ENCODE assay signal across 1 cellular context in the genomic region with DNA sequence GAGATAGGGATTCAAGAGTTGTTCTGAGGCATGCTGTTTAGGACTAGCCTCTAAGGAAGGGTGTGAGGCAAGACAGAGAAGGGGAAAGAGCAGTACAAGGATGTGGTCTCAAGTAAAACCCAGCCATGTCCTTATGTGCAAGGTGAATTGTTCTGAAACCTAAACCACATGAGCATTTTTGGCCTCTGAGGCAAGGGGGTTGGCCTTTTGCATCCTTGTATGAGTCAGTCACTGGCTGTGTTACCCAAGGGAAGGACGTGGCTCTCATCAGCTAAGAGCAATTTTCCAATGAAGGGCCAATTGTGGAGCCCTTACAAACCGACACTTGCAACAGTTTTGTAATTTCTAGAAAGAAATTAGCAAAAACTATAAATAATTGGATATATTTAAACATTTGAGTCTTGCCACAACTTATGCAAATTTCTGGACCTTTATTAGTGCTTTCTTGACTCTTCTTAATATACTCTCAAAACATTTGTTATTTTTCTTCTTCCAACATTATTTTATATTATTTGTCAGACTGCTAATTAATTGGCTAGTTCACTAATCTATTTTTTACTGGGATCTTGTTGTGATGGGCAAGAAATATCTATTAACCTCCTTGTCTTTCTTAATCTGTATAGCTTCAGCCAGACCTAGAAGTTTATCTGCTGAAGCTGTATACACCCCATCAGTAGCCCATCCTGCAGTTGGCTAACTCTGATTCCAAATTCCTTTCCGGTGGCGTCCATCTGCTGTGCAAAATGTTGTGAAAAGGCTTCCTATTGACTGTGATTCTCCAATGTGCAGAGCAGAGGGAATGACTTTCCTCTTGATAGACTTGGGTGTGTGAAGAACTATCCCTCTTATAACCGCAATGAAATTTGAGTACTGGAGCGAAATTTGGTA.
A peak's percentile ranks its signal among the peaks of the same experiment; 100 is the strongest.
TF ChIP-seq lines count a peak whose summit lies in the region.

No MANE protein-coding gene starts in this region.

TF ChIP-seq in GM12878, 131 proteins besides CTCF, POLR2A, EP300 and RAD21 (continued from another document and continues in another):
- TF ChIP-seq, protein P1, sequence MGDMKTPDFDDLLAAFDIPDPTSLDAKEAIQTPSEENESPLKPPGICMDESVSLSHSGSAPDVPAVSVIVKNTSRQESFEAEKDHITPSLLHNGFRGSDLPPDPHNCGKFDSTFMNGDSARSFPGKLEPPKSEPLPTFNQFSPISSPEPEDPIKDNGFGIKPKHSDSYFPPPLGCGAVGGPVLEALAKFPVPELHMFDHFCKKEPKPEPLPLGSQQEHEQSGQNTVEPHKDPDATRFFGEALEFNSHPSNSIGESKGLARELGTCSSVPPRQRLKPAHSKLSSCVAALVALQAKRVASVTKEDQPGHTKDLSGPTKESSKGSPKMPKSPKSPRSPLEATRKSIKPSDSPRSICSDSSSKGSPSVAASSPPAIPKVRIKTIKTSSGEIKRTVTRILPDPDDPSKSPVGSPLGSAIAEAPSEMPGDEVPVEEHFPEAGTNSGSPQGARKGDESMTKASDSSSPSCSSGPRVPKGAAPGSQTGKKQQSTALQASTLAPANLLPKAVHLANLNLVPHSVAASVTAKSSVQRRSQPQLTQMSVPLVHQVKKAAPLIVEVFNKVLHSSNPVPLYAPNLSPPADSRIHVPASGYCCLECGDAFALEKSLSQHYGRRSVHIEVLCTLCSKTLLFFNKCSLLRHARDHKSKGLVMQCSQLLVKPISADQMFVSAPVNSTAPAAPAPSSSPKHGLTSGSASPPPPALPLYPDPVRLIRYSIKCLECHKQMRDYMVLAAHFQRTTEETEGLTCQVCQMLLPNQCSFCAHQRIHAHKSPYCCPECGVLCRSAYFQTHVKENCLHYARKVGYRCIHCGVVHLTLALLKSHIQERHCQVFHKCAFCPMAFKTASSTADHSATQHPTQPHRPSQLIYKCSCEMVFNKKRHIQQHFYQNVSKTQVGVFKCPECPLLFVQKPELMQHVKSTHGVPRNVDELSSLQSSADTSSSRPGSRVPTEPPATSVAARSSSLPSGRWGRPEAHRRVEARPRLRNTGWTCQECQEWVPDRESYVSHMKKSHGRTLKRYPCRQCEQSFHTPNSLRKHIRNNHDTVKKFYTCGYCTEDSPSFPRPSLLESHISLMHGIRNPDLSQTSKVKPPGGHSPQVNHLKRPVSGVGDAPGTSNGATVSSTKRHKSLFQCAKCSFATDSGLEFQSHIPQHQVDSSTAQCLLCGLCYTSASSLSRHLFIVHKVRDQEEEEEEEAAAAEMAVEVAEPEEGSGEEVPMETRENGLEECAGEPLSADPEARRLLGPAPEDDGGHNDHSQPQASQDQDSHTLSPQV (IDR thresholded peaks at IDR 0.05), result no peak
- TF ChIP-seq ZSCAN29 (IDR thresholded peaks at IDR 0.05) (no peak), ESRRA (IDR thresholded peaks at IDR 0.05; ENCODE audit: low read length) (no peak), NFYA (IDR thresholded peaks at IDR 0.05; ENCODE audit: borderline replicate concordance, low read depth, low read length) (no peak), ZNF24 (IDR thresholded peaks at IDR 0.05) (peak; percentile 53; the same call in 1 of the 2 replicates), SMAD1 (IDR thresholded peaks at IDR 0.05; ENCODE audit: low read depth, partially characterized antibody) (no peak), ZNF274 (IDR thresholded peaks at IDR 0.05; ENCODE audit: insufficient read depth, insufficient read length) (no peak), CBX5 (IDR thresholded peaks at IDR 0.05; ENCODE audit: low read depth) (0 out of 2 replicates have a peak, but pooled peaks have one; percentile 85), SRF (IDR thresholded peaks at IDR 0.05; ENCODE audit: low read depth in 2 of 2, low read length in 2 of 2) (peak in 1 of 2 experiments; percentile 83; a peak in 2 of 4 replicates), GABPA (IDR thresholded peaks at IDR 0.05; ENCODE audit: low read depth) (no peak), YY1 (IDR thresholded peaks at IDR 0.05; ENCODE audit: low read depth, low read length) (peak; percentile 32; the same call in 1 of the 2 replicates), EED (IDR thresholded peaks at IDR 0.05; ENCODE audit: low read depth) (peak; percentile 94), JUND (IDR thresholded peaks at IDR 0.05; ENCODE audit: low read depth, low read length) (peak; percentile 78), ZBED1 (IDR thresholded peaks at IDR 0.05; ENCODE audit: borderline replicate concordance) (peak; percentile 93), TARDBP (IDR thresholded peaks at IDR 0.05; ENCODE audit: borderline replicate concordance) (no peak), ZNF207 (IDR thresholded peaks at IDR 0.05; ENCODE audit: borderline replicate concordance) (no peak), KAT2A (conservative IDR thresholded peaks at IDR 0.05; ENCODE audit: control insufficient read depth, low read depth, low read length) (no peak), HDAC6 (IDR thresholded peaks at IDR 0.05; ENCODE audit: unreplicated experiment) (no peak), RCOR1 (conservative IDR thresholded peaks at IDR 0.05; ENCODE audit: low read depth, low read length) (no peak), KLF5 (IDR thresholded peaks at IDR 0.05; ENCODE audit: partially characterized antibody) (no peak), SMC3 (IDR thresholded peaks at IDR 0.05; ENCODE audit: borderline replicate concordance, low read length) (peak; percentile 16; the same call in 1 of the 2 replicates), SIX5 (IDR thresholded peaks at IDR 0.05; ENCODE audit: low read depth, low read length, severe bottlenecking) (no peak), SUZ12 (IDR thresholded peaks at IDR 0.05; ENCODE audit: unreplicated experiment) (no peak), NRF1 (conservative IDR thresholded peaks at IDR 0.05; ENCODE audit: low read depth, low read length) (no peak), MTA2 (IDR thresholded peaks at IDR 0.05; ENCODE audit: low read depth) (peak; percentile 98), NFXL1 (IDR thresholded peaks at IDR 0.05; ENCODE audit: borderline replicate concordance) (no peak), NFIC (IDR thresholded peaks at IDR 0.05; ENCODE audit: low read depth, low read length) (peak; percentile 99), SMARCA5 (IDR thresholded peaks at IDR 0.05) (no peak), ZNF217 (IDR thresholded peaks at IDR 0.05) (peak; percentile 68; the same call in 1 of the 2 replicates), RBBP5 (conservative IDR thresholded peaks at IDR 0.05) (no peak), MEF2A (IDR thresholded peaks at IDR 0.05; ENCODE audit: insufficient read depth, low read depth, low read length) (peak; percentile 94), ZZZ3 (IDR thresholded peaks at IDR 0.05; ENCODE audit: control insufficient read depth, insufficient read length, low read depth) (no peak), MTA3 (IDR thresholded peaks at IDR 0.05; ENCODE audit: borderline replicate concordance, low read length) (peak; percentile 82; the same call in 1 of the 2 replicates), ZNF622 (IDR thresholded peaks at IDR 0.05) (no peak), POLR2AphosphoS2 (IDR thresholded peaks at IDR 0.05; ENCODE audit: low read depth, low read length) (no peak), TCF3 (IDR thresholded peaks at IDR 0.05; ENCODE audit: borderline replicate concordance, insufficient read depth, low read depth, low read length) (peak; percentile 74; the same call in 1 of the 2 replicates), SREBF2 (IDR thresholded peaks at IDR 0.05; ENCODE audit: low read length) (no peak), RAD51 (IDR thresholded peaks at IDR 0.05) (peak; percentile 36; the same call in 1 of the 2 replicates), PML (IDR thresholded peaks at IDR 0.05; ENCODE audit: low read length) (peak; percentile 64; the same call in 1 of the 2 replicates), SMAD5 (IDR thresholded peaks at IDR 0.05; ENCODE audit: low read depth) (no peak)
- TF ChIP-seq, protein P2, sequence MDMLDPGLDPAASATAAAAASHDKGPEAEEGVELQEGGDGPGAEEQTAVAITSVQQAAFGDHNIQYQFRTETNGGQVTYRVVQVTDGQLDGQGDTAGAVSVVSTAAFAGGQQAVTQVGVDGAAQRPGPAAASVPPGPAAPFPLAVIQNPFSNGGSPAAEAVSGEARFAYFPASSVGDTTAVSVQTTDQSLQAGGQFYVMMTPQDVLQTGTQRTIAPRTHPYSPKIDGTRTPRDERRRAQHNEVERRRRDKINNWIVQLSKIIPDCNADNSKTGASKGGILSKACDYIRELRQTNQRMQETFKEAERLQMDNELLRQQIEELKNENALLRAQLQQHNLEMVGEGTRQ (IDR thresholded peaks at IDR 0.05; ENCODE audit: borderline replicate concordance, low read depth, low read length), result no peak; the same call in 1 of the 2 replicates
- TF ChIP-seq, protein P3, sequence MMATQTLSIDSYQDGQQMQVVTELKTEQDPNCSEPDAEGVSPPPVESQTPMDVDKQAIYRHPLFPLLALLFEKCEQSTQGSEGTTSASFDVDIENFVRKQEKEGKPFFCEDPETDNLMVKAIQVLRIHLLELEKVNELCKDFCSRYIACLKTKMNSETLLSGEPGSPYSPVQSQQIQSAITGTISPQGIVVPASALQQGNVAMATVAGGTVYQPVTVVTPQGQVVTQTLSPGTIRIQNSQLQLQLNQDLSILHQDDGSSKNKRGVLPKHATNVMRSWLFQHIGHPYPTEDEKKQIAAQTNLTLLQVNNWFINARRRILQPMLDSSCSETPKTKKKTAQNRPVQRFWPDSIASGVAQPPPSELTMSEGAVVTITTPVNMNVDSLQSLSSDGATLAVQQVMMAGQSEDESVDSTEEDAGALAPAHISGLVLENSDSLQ (IDR thresholded peaks at IDR 0.05), result peak; percentile 46; the same call in 1 of the 2 replicates
- TF ChIP-seq, protein P4, sequence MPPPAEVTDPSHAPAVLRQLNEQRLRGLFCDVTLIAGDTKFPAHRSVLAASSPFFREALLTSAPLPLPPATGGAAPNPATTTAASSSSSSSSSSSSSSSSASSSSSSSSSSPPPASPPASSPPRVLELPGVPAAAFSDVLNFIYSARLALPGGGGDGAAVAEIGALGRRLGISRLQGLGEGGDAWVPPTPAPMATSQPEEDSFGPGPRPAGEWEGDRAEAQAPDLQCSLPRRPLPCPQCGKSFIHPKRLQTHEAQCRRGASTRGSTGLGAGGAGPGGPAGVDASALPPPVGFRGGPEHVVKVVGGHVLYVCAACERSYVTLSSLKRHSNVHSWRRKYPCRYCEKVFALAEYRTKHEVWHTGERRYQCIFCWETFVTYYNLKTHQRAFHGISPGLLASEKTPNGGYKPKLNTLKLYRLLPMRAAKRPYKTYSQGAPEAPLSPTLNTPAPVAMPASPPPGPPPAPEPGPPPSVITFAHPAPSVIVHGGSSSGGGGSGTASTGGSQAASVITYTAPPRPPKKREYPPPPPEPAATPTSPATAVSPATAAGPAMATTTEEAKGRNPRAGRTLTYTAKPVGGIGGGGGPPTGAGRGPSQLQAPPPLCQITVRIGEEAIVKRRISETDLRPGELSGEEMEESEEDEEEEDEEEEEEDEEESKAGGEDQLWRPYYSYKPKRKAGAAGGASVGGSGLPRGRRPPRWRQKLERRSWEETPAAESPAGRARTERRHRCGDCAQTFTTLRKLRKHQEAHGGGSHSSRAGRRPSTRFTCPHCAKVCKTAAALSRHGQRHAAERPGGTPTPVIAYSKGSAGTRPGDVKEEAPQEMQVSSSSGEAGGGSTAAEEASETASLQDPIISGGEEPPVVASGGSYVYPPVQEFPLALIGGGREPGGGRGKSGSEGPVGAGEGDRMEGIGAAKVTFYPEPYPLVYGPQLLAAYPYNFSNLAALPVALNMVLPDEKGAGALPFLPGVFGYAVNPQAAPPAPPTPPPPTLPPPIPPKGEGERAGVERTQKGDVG (CRISPR knock-in tag; IDR thresholded peaks at IDR 0.05), result no peak
- TF ChIP-seq, protein P5, sequence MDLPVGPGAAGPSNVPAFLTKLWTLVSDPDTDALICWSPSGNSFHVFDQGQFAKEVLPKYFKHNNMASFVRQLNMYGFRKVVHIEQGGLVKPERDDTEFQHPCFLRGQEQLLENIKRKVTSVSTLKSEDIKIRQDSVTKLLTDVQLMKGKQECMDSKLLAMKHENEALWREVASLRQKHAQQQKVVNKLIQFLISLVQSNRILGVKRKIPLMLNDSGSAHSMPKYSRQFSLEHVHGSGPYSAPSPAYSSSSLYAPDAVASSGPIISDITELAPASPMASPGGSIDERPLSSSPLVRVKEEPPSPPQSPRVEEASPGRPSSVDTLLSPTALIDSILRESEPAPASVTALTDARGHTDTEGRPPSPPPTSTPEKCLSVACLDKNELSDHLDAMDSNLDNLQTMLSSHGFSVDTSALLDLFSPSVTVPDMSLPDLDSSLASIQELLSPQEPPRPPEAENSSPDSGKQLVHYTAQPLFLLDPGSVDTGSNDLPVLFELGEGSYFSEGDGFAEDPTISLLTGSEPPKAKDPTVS (IDR thresholded peaks at IDR 0.05; ENCODE audit: low read depth, low read length), result no peak
- TF ChIP-seq, protein P6, sequence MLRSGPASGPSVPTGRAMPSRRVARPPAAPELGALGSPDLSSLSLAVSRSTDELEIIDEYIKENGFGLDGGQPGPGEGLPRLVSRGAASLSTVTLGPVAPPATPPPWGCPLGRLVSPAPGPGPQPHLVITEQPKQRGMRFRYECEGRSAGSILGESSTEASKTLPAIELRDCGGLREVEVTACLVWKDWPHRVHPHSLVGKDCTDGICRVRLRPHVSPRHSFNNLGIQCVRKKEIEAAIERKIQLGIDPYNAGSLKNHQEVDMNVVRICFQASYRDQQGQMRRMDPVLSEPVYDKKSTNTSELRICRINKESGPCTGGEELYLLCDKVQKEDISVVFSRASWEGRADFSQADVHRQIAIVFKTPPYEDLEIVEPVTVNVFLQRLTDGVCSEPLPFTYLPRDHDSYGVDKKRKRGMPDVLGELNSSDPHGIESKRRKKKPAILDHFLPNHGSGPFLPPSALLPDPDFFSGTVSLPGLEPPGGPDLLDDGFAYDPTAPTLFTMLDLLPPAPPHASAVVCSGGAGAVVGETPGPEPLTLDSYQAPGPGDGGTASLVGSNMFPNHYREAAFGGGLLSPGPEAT (IDR thresholded peaks at IDR 0.05; ENCODE audit: low read depth), result peak; percentile 65
- TF ChIP-seq, protein P7, sequence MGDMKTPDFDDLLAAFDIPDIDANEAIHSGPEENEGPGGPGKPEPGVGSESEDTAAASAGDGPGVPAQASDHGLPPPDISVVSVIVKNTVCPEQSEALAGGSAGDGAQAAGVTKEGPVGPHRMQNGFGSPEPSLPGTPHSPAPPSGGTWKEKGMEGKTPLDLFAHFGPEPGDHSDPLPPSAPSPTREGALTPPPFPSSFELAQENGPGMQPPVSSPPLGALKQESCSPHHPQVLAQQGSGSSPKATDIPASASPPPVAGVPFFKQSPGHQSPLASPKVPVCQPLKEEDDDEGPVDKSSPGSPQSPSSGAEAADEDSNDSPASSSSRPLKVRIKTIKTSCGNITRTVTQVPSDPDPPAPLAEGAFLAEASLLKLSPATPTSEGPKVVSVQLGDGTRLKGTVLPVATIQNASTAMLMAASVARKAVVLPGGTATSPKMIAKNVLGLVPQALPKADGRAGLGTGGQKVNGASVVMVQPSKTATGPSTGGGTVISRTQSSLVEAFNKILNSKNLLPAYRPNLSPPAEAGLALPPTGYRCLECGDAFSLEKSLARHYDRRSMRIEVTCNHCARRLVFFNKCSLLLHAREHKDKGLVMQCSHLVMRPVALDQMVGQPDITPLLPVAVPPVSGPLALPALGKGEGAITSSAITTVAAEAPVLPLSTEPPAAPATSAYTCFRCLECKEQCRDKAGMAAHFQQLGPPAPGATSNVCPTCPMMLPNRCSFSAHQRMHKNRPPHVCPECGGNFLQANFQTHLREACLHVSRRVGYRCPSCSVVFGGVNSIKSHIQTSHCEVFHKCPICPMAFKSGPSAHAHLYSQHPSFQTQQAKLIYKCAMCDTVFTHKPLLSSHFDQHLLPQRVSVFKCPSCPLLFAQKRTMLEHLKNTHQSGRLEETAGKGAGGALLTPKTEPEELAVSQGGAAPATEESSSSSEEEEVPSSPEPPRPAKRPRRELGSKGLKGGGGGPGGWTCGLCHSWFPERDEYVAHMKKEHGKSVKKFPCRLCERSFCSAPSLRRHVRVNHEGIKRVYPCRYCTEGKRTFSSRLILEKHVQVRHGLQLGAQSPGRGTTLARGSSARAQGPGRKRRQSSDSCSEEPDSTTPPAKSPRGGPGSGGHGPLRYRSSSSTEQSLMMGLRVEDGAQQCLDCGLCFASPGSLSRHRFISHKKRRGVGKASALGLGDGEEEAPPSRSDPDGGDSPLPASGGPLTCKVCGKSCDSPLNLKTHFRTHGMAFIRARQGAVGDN (IDR thresholded peaks at IDR 0.05), result no peak
